In the genomic region with DNA sequence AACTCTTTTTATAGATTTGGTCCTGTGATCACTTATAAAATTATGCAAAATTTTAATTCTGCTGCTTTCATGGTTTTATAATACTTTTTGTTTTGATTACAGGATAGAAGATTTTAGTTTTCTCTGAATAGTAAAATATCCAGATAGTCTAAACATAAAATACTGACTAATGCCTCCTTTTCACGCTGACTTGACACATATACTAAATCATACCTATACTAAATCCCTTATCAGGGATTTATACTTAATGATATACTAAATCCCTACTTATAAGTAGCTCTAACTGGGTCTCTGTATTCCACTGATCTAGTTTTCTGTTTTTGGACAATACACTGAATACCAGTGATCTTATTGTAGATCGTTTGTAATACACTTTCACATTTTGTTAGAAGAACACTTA, we compare ENCODE assay signal across 21 cellular contexts.
A peak's percentile ranks its signal among the peaks of the same experiment; 100 is the strongest.
DNase-seq lines count a peak whose midpoint lies in the region; ATAC-seq, FAIRE-seq and TF ChIP-seq lines count a peak whose summit lies in the region.
"Had no signal": no experiment of that assay in that cellular context is flagged by ENCODE, and none has a peak within 500 bp of the region (broad histone marks: within the 10 kb centered on the region; RNA-seq: fewer than 3 reads in every experiment).

No MANE protein-coding gene starts in this region.

- H3K36me3 Mint-ChIP-seq in activated CD4-positive, alpha-beta T cell treated with anti-CD3 and anti-CD28 coated beads for 36 hours (ENCODE audit: low read depth) = peaks cover 14% of the 10 kb centered on the region
- peaks cover 20 to 33% (median 22%) of the 10 kb centered on the region in 3 donors for H3K36me3 Mint-ChIP-seq in naive thymus-derived CD8-positive, alpha-beta T cell

- intact Hi-C loops in activated CD4-positive, alpha-beta T cell treated with anti-CD3 and anti-CD28 coated beads for 36 hours (cut with DNase I, micrococcal nuclease) = no loop called here
- intact Hi-C loops in K562 (cut with micrococcal nuclease) = no loop called here

- H3K4me1 Mint-ChIP-seq in activated CD4-positive, alpha-beta T cell treated with anti-CD3 and anti-CD28 coated beads for 36 hours = peaks cover 5% of the 10 kb centered on the region
- peaks cover 3 to 13% (median 11%) of the 10 kb centered on the region in 4 donors for H3K4me1 Mint-ChIP-seq in naive thymus-derived CD8-positive, alpha-beta T cell
- H3K4me1 Mint-ChIP-seq: CD14-positive monocyte had no signal

- H3K36me3 ChIP-seq in K562 (ENCODE audit: control insufficient read depth, insufficient read depth, low read length) = peaks cover 20% of the 10 kb centered on the region

- CTCF ChIA-PET in activated CD4-positive, alpha-beta T cell treated with anti-CD3 and anti-CD28 coated beads for 36 hours (lab: Charles Lee) = no interaction called here
- CTCF ChIA-PET in K562 (lab: Yijun Ruan, JAX; ENCODE audit: low intra/inter-chr PET ratio) = no interaction called here

- no peaks in the 10 kb centered on the region for H3K9me1 ChIP-seq in K562 (ENCODE audit: control insufficient read depth, insufficient read depth, low read length)

- H4K20me1 ChIP-seq in K562 (replicated peaks; ENCODE audit: control insufficient read depth, insufficient read depth, low read length) = no peaks in the 10 kb centered on the region

- TF ChIP-seq CTCF in D721Med (IDR thresholded peaks at IDR 0.05; ENCODE audit: insufficient read depth, missing control alignments) (no peak), K562 (IDR thresholded peaks at IDR 0.05 in 2 of 3, conservative IDR thresholded peaks at IDR 0.05 in 1 of 3; ENCODE audit: insufficient read depth in 2 of 3, low read depth in 1 of 3, low read length in 3 of 3) (no peak)

- H2AFZ ChIP-seq in K562 (ENCODE audit: low read depth, low read length) = no peak overlapping the region

- peak overlapping the region; percentile 31 for H3K27ac Mint-ChIP-seq in activated CD4-positive, alpha-beta T cell treated with anti-CD3 and anti-CD28 coated beads for 36 hours
- H3K27ac Mint-ChIP-seq in naive thymus-derived CD8-positive, alpha-beta T cell = peak overlapping the region in 6 of 10 donors; percentile 11 to 62 (median 33)

- POLR2A ChIA-PET in activated CD4-positive, alpha-beta T cell treated with anti-CD3 and anti-CD28 coated beads for 36 hours (lab: Charles Lee) = no interaction called here
- POLR2A ChIA-PET in K562 (lab: Yijun Ruan, JAX) = no interaction called here
- POLR2A ChIA-PET in naive thymus-derived CD8-positive, alpha-beta T cell (lab: Charles Lee) = no interaction called here

- no peaks in the 10 kb centered on the region for H3K4me1 ChIP-seq in K562 (replicated peaks in 1 of 2; ENCODE audit: control insufficient read depth in 2 of 2, insufficient read depth in 2 of 2, low read length in 2 of 2)
- H3K4me1 ChIP-seq: Caco-2 had no signal

- FAIRE-seq in D721Med (lab: Jason Lieb, UNC) = peak; percentile 53
- FAIRE-seq in K562 (lab: Jason Lieb, UNC) = no peak
- FAIRE-seq: H1 had no signal

- peaks cover 3% of the 10 kb centered on the region for H3K9me3 Mint-ChIP-seq in activated CD4-positive, alpha-beta T cell treated with anti-CD3 and anti-CD28 coated beads for 36 hours (ENCODE audit: low read depth)
- peaks cover 0 to 10% (median 0%) of the 10 kb centered on the region in 9 donors for H3K9me3 Mint-ChIP-seq in naive thymus-derived CD8-positive, alpha-beta T cell

- H3K27me3 Mint-ChIP-seq in activated CD4-positive, alpha-beta T cell treated with anti-CD3 and anti-CD28 coated beads for 36 hours = no peaks in the 10 kb centered on the region
- no peaks in the 10 kb centered on the region for H3K27me3 Mint-ChIP-seq in naive thymus-derived CD8-positive, alpha-beta T cell

- H3K4me3 ChIP-seq in K562 = no peak overlapping the region

- no peak for DNase-seq in activated CD4-positive, alpha-beta T cell treated with anti-CD3 and anti-CD28 coated beads for 36 hours
- no peak for DNase-seq in activated CD4-positive, alpha-beta T cell treated with anti-CD3 and anti-CD28 coated beads, Interleukin-2, amount 50 U/mL, for 4 hours
- peak; percentile 11 for DNase-seq in D721Med (ENCODE audit: insufficient read length, low spot score)
- no peak for DNase-seq in K562 (ENCODE audit: extremely low read depth in 1 of 4, low spot score in 3 of 4)
- DNase-seq in naive thymus-derived CD8-positive, alpha-beta T cell = no peak
- no peak for DNase-seq in activated T-cell treated with anti-CD3 and anti-CD28 coated beads, Interleukin-2, amount 50 U/mL, for 48 hours
- DNase-seq: Caco-2, DMS153, GF-D8, KG1, NCI-H187, NCI-H2227 treated with DMSO at 0.1 percent for 48 hours, NCI-H510A treated with DMSO at 0.1 percent for 48 hours, NCI-H774, RPMI8226, SIG-M5 had no signal

- no peak for TF ChIP-seq RAD21 in K562 (CRISPR knock-in tag; conservative IDR thresholded peaks at IDR 0.05 in 1 of 2, IDR thresholded peaks at IDR 0.05 in 1 of 2)

- TF ChIP-seq POLR2A in K562 (conservative IDR thresholded peaks at IDR 0.05) = no peak

- no peaks in the 10 kb centered on the region for H3K27me3 ChIP-seq in K562 (ENCODE audit: control insufficient read depth in 2 of 2, insufficient read depth in 2 of 2, low read length in 2 of 2)

- no peak for ATAC-seq in activated CD4-positive, alpha-beta T cell treated with anti-CD3 and anti-CD28 coated beads for 36 hours
- ATAC-seq in K562 (no peak), HG03342 (IDR thresholded peaks at IDR 0.05; ENCODE audit: unreplicated experiment) (no peak), HG02884 (IDR thresholded peaks at IDR 0.05; ENCODE audit: unreplicated experiment) (no peak)
- ATAC-seq in naive thymus-derived CD8-positive, alpha-beta T cell = no peak

- H3K9me3 ChIP-seq in K562 (replicated peaks; ENCODE audit: control insufficient read depth, insufficient read depth, low read depth, low read length) = no peaks in the 10 kb centered on the region
- H3K9me3 ChIP-seq: Caco-2 had no signal

- no peak for TF ChIP-seq EP300 in K562 (IDR thresholded peaks at IDR 0.05; ENCODE audit: low read length)

- H3K4me2 ChIP-seq in K562 (ENCODE audit: insufficient read depth, low read length) = no peak overlapping the region

- no TSS peak for BruUV-seq in K562 (replicated peaks; lab: Mats Ljungman, UMichigan)

- H3K9ac ChIP-seq in K562 (ENCODE audit: insufficient read depth in 1 of 2, low read depth in 2 of 2, low read length in 2 of 2) = no peak overlapping the region

- H3K79me2 ChIP-seq in K562 (ENCODE audit: control insufficient read depth, insufficient read depth, low read length) = no peaks in the 10 kb centered on the region

- H3K4me3 Mint-ChIP-seq in activated CD4-positive, alpha-beta T cell treated with anti-CD3 and anti-CD28 coated beads for 36 hours = no peak overlapping the region
- H3K4me3 Mint-ChIP-seq in naive thymus-derived CD8-positive, alpha-beta T cell = peak overlapping the region in 1 of 10 donors; percentile 19
- H3K4me3 Mint-ChIP-seq: CD14-positive monocyte had no signal

- in situ Hi-C loops in K562 (cut with MboI) = no loop called here

- H3K27ac ChIP-seq in K562 (ENCODE audit: extremely low read depth, low read depth, low read length) = no peak overlapping the region
- H3K27ac ChIP-seq: 22Rv1 had no signal

- WGBS in K562 (ENCODE audit: insufficient coverage, low coverage, missing lambda C conversion rate) = 90% methylated on average over 2 of the region's 2 CpGs

TF ChIP-seq in K562, 482 proteins besides CTCF, POLR2A, EP300 and RAD21:
- no peak for TF ChIP-seq HMG20B (CRISPR knock-in tag; IDR thresholded peaks at IDR 0.05)
- TF ChIP-seq TFAP4 (CRISPR knock-in tag; IDR thresholded peaks at IDR 0.05; ENCODE audit: borderline replicate concordance) = no peak
- no peak for TF ChIP-seq NCOA2 (IDR thresholded peaks at IDR 0.05; ENCODE audit: partially characterized antibody in 2 of 2)
- peak; percentile 65 for TF ChIP-seq ZNF316 (IDR thresholded peaks at IDR 0.05)
- TF ChIP-seq VEZF1 (CRISPR knock-in tag; IDR thresholded peaks at IDR 0.05) = no peak
- TF ChIP-seq ZNF354B (CRISPR knock-in tag; IDR thresholded peaks at IDR 0.05) = no peak
- 0 out of 2 replicates have a peak, but pooled peaks have one; percentile 17 for TF ChIP-seq C11orf30 (IDR thresholded peaks at IDR 0.05; ENCODE audit: low read depth)
- no peak for TF ChIP-seq DLX4 (CRISPR knock-in tag; IDR thresholded peaks at IDR 0.05)
- no peak for TF ChIP-seq CEBPB (tag; IDR thresholded peaks at IDR 0.05)
